ENCODE assay signal across 9 cellular contexts in the genomic region with DNA sequence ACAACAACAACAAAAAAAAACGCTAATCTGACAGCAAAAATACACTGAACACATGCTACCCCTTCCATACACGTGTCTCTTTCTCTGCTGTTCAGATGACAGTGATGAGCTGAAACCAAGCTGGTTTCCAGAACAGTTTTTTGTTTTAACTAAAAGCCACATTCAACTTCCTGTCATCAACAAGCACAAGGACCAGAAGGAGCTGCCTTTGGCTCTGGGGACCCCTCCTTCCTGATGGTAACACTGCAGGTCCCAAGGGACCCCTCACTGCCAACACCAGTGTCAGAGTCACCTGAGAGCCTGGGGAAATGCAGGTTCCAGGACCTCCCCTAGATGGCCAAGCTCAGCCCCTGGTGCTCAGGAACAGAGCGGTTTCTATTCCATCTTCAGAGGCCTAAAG. TPM values are rescaled to one million over a fixed set of nuclear protein-coding genes. Genes with fewer than 3 reads are reported as not detected.
DNase-seq lines count a peak whose midpoint lies in the region; ATAC-seq, FAIRE-seq and TF ChIP-seq lines count a peak whose summit lies in the region.
"Had no signal": no experiment of that assay in that cellular context is flagged by ENCODE, and none has a peak within 500 bp of the region (broad histone marks: within the 10 kb centered on the region; RNA-seq: fewer than 3 reads in every experiment).

No MANE protein-coding gene starts in this region.

- no peak for TF ChIP-seq POLR2A in transverse colon (IDR thresholded peaks at IDR 0.05)

- WGBS in transverse colon (ENCODE audit: low coverage in 1 of 2), 2 donors, result 50 to 66% methylated on average over 2 to 3 of the region's 3 CpGs

- no peaks in the 10 kb centered on the region for H3K9me3 Mint-ChIP-seq in effector memory CD8-positive, alpha-beta T cell

- DNase-seq in GM18507 (ENCODE audit: extremely low spot score, insufficient read length, low read depth) (peak; percentile 15), transverse colon (no peak), KG1 (lab: John Stamatoyannopoulos, UW) (no peak), SW480 (ENCODE audit: low spot score) (no peak)
- peak in 1 of 3 experiments; percentile 52 for DNase-seq in effector memory CD8-positive, alpha-beta T cell
- no peak for DNase-seq in effector CD8-positive, alpha-beta T cell (lab: John Stamatoyannopoulos, UW)

- H3K36me3 Mint-ChIP-seq in effector memory CD8-positive, alpha-beta T cell (ENCODE audit: insufficient read depth), result peaks cover 100% of the 10 kb centered on the region

- H3K9me3 ChIP-seq in transverse colon, result no peaks in the 10 kb centered on the region

- H3K27me3 ChIP-seq in transverse colon, result peaks cover 4% of the 10 kb centered on the region

- peak; percentile 84 for FAIRE-seq in GM18507 (lab: Jason Lieb, UNC)

- no peak for TF ChIP-seq CTCF in transverse colon (IDR thresholded peaks at IDR 0.05)

- in situ Hi-C loops in transverse colon (cut with MboI; ENCODE audit: low pct_ligation_motif_present in 1 of 4, low pct_unique_long_range_greater_than_20kb in 1 of 4, low sequenced_read_pairs in 3 of 4), result no loop called here

- TF ChIP-seq EP300 in transverse colon (IDR thresholded peaks at IDR 0.05; ENCODE audit: low read depth), result no peak

- no peak overlapping the region for H3K4me3 ChIP-seq in transverse colon

- intact Hi-C loops in transverse colon (cut with DNase I; ENCODE audit: low total_unique reads), result loop anchor here (10.0 kb wide), 1 partner anchor 1710 kb away; no protein-coding TSS in a partner anchor

- H3K4me1 ChIP-seq in transverse colon, result peaks cover 0 to 2% (median 0%) of the 10 kb centered on the region in 4 donors

- H3K27ac Mint-ChIP-seq in effector memory CD8-positive, alpha-beta T cell, result peak overlapping the region; percentile 98 to 99

- peaks cover 72 to 73% of the 10 kb centered on the region in 2 donors for H3K4me1 Mint-ChIP-seq in effector memory CD8-positive, alpha-beta T cell (ENCODE audit: low read depth in 2 of 2)

- peak overlapping the region; percentile 66 to 99 for H3K4me3 Mint-ChIP-seq in effector memory CD8-positive, alpha-beta T cell

- ATAC-seq in GM21447 (IDR thresholded peaks at IDR 0.05; ENCODE audit: unreplicated experiment) (peak; percentile 90), HG03521 (IDR thresholded peaks at IDR 0.05; ENCODE audit: unreplicated experiment) (peak; percentile 75)
- ATAC-seq in effector memory CD8-positive, alpha-beta T cell (replicated peaks), result peak; percentile 40

- H3K27ac ChIP-seq in transverse colon, result no peak overlapping the region

- no peaks in the 10 kb centered on the region for H3K27me3 Mint-ChIP-seq in effector memory CD8-positive, alpha-beta T cell

- peaks cover 0 to 5% (median 0%) of the 10 kb centered on the region in 4 donors for H3K36me3 ChIP-seq in transverse colon

RNA-seq across cellular contexts. Expression of a gene that starts 6.0 kb away (rescaled TPM):
- 1 to 10 TPM in 2 of 4 donors, not detected in 2; 3.2 to 3.3 TPM for total RNA-seq in transverse colon
- total RNA-seq: fibroblast of lung had no signal

RNA-seq across cellular contexts. Expression of a gene that starts 37.5 kb away (rescaled TPM):
- total RNA-seq in transverse colon, result 10 to 100 TPM; 14.9 to 88.6 (median 50.2) TPM

Comparison
In these comparisons a context has a peak if more than half of its experiments do, and no peak if none do; other contexts are left out.
1. ATAC-seq: peak in every context shown above with its lines; median percentile 90 in GM21447; 75 in HG03521; 40 in effector memory CD8-positive, alpha-beta T cell.